ENCODE assay signal across 1 cellular context in the genomic region with DNA sequence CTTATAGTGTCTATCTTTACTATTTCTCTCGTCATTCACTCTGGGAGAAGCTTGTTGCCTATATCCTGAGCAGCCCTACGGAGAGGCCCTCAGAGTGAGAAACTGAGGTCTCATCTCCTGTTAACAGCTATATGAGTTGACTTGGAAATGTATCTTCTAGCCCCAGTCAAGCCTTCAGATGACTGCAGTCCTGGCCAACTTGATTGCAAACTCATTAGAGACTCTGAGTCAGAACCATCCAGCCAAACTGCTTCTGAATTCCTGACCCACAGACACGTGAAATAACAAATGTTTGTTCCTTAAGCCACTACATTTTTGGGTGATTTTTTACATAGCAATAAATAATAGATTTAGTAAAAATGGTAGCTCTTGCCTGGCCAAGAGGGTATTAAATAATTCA.
TF ChIP-seq lines count a peak whose summit lies in the region.

No MANE protein-coding gene starts in this region.

TF ChIP-seq in HCT116, 20 proteins besides CTCF, POLR2A, EP300 and RAD21 (continued from another document):
- TF ChIP-seq, protein P1, sequence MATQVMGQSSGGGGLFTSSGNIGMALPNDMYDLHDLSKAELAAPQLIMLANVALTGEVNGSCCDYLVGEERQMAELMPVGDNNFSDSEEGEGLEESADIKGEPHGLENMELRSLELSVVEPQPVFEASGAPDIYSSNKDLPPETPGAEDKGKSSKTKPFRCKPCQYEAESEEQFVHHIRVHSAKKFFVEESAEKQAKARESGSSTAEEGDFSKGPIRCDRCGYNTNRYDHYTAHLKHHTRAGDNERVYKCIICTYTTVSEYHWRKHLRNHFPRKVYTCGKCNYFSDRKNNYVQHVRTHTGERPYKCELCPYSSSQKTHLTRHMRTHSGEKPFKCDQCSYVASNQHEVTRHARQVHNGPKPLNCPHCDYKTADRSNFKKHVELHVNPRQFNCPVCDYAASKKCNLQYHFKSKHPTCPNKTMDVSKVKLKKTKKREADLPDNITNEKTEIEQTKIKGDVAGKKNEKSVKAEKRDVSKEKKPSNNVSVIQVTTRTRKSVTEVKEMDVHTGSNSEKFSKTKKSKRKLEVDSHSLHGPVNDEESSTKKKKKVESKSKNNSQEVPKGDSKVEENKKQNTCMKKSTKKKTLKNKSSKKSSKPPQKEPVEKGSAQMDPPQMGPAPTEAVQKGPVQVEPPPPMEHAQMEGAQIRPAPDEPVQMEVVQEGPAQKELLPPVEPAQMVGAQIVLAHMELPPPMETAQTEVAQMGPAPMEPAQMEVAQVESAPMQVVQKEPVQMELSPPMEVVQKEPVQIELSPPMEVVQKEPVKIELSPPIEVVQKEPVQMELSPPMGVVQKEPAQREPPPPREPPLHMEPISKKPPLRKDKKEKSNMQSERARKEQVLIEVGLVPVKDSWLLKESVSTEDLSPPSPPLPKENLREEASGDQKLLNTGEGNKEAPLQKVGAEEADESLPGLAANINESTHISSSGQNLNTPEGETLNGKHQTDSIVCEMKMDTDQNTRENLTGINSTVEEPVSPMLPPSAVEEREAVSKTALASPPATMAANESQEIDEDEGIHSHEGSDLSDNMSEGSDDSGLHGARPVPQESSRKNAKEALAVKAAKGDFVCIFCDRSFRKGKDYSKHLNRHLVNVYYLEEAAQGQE (IDR thresholded peaks at IDR 0.05; ENCODE audit: low read depth): no peak
- TF ChIP-seq JUND (IDR thresholded peaks at IDR 0.05) (no peak), POLR2AphosphoS5 (IDR thresholded peaks at IDR 0.05; ENCODE audit: low read depth, low read length) (no peak), ZNF274 (IDR thresholded peaks at IDR 0.05; ENCODE audit: low read depth, low read length) (no peak), ATF3 (IDR thresholded peaks at IDR 0.05) (no peak), YY1 (IDR thresholded peaks at IDR 0.05; ENCODE audit: extremely low read depth, insufficient replicate concordance, low read depth, low read length) (no peak), CBX3 (IDR thresholded peaks at IDR 0.05; ENCODE audit: low read depth) (no peak), EZH2phosphoT487 (IDR thresholded peaks at IDR 0.05; ENCODE audit: borderline replicate concordance) (no peak), TCF7L2 (IDR thresholded peaks at IDR 0.05; ENCODE audit: borderline replicate concordance, extremely low read depth, insufficient read depth, insufficient read length) (no peak), EZH2 (IDR thresholded peaks at IDR 0.05) (no peak), SIN3A (IDR thresholded peaks at IDR 0.05; ENCODE audit: low read depth) (no peak), EGR1 (IDR thresholded peaks at IDR 0.05; ENCODE audit: low read depth) (no peak), ZFX (IDR thresholded peaks at IDR 0.05) (no peak)
- TF ChIP-seq, protein P2, sequence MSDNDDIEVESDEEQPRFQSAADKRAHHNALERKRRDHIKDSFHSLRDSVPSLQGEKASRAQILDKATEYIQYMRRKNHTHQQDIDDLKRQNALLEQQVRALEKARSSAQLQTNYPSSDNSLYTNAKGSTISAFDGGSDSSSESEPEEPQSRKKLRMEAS (IDR thresholded peaks at IDR 0.05): no peak
